27 cellular contexts compared by ENCODE assay signal in genomic region chr2:23992931-23993330, GRCh38. TPM values are rescaled to one million over a fixed set of nuclear protein-coding genes. Genes with fewer than 3 reads are reported as not detected.
"Had no signal": no experiment of that assay in that cellular context is flagged by ENCODE, and none has a peak within 500 bp of the region (broad histone marks: within the 10 kb centered on the region; RNA-seq: fewer than 3 reads in every experiment).

No MANE protein-coding gene starts in this region.

- H3K27ac Mint-ChIP-seq: memory B cell; mesothelial cell of epicardium; natural killer cell treated with Interleukin-12 subunit alpha and Interleukin-12 subunit beta and Interleukin-15 and Interleukin-18, amount 100 ng/mL, for 72 hours; stimulated activated effector memory CD8-positive, alpha-beta T cell treated with anti-CD3 and anti-CD28 coated beads, Interleukin-12 subunit alpha, Interleukin-12 subunit beta, amount 100 ng/mL, for 72 hours had no signal

- H3K4me3 Mint-ChIP-seq: memory B cell; mesothelial cell of epicardium; natural killer cell treated with Interleukin-12 subunit alpha and Interleukin-12 subunit beta and Interleukin-15 and Interleukin-18, amount 100 ng/mL, for 72 hours; stimulated activated effector memory CD8-positive, alpha-beta T cell treated with anti-CD3 and anti-CD28 coated beads, Interleukin-12 subunit alpha, Interleukin-12 subunit beta, amount 100 ng/mL, for 72 hours had no signal

- DNase-seq: cortex of kidney; dorsolateral prefrontal cortex; effector CD8-positive, alpha-beta T cell; heart left ventricle; hypothalamus; kidney; left cardiac atrium; left ventricle myocardium inferior; lower lobe of right lung; psoas muscle; stimulated activated CD4-positive, alpha-beta T cell treated with anti-CD3 and anti-CD28 coated beads, Interleukin-4, amount 100 ng/mL, for 1 hour; stimulated activated CD8-positive, alpha-beta memory T cell treated with anti-CD3 and anti-CD28 coated beads, Interleukin-4, amount 100 ng/mL, for 48 hours; stimulated activated naive CD8-positive, alpha-beta T cell treated with anti-CD3 and anti-CD28 coated beads, Interleukin-15, Interleukin-2, amounts not matched to agents 100 U/mL and 50 U/mL, for 24 hours; tibial artery; upper lobe of left lung had no signal

- H3K4me3 ChIP-seq: dorsolateral prefrontal cortex, heart left ventricle, left ventricle myocardium inferior, lower lobe of right lung, psoas muscle, right atrium auricular region, suprapubic skin, tibial artery, upper lobe of left lung, vagina had no signal

- H3K27me3 ChIP-seq: dorsolateral prefrontal cortex, heart left ventricle, right atrium auricular region, suprapubic skin, tibial artery, upper lobe of left lung, vagina had no signal

- H3K27ac ChIP-seq: heart left ventricle, left ventricle myocardium inferior, lower lobe of right lung, psoas muscle, right atrium auricular region, suprapubic skin, tibial artery, upper lobe of left lung, vagina had no signal

- ATAC-seq: esophagus mucosa; heart left ventricle; left cardiac atrium; lower lobe of right lung; natural killer cell treated with Interleukin-12 subunit alpha and Interleukin-12 subunit beta and Interleukin-15 and Interleukin-18, amount 100 ng/mL, for 72 hours; psoas muscle; stimulated activated effector memory CD8-positive, alpha-beta T cell treated with anti-CD3 and anti-CD28 coated beads, Interleukin-12 subunit alpha, Interleukin-12 subunit beta, amount 100 ng/mL, for 72 hours; stimulated activated naive CD8-positive, alpha-beta T cell treated with anti-CD3 and anti-CD28 coated beads, Interleukin-15, Interleukin-2, amounts not matched to agents 100 U/mL and 50 U/mL, for 24 hours had no signal

- H3K36me3 Mint-ChIP-seq: natural killer cell treated with Interleukin-12 subunit alpha and Interleukin-12 subunit beta and Interleukin-15 and Interleukin-18, amount 100 ng/mL, for 72 hours; stimulated activated effector memory CD8-positive, alpha-beta T cell treated with anti-CD3 and anti-CD28 coated beads, Interleukin-12 subunit alpha, Interleukin-12 subunit beta, amount 100 ng/mL, for 72 hours had no signal

- H3K27me3 Mint-ChIP-seq: memory B cell; natural killer cell treated with Interleukin-12 subunit alpha and Interleukin-12 subunit beta and Interleukin-15 and Interleukin-18, amount 100 ng/mL, for 72 hours had no signal

- H3K4me1 Mint-ChIP-seq: memory B cell; mesothelial cell of epicardium; stimulated activated effector memory CD8-positive, alpha-beta T cell treated with anti-CD3 and anti-CD28 coated beads, Interleukin-12 subunit alpha, Interleukin-12 subunit beta, amount 100 ng/mL, for 72 hours had no signal

- H3K36me3 ChIP-seq: right atrium auricular region had no signal

- H3K4me1 ChIP-seq: heart left ventricle, left ventricle myocardium inferior, lower lobe of right lung, psoas muscle, right atrium auricular region, suprapubic skin, tibial artery, upper lobe of left lung, vagina had no signal

- H3K9me3 ChIP-seq: heart left ventricle, left ventricle myocardium inferior, lower lobe of right lung, psoas muscle, right atrium auricular region, suprapubic skin, tibial artery, upper lobe of left lung, vagina had no signal

- H3K9me3 Mint-ChIP-seq: memory B cell; mesothelial cell of epicardium; natural killer cell treated with Interleukin-12 subunit alpha and Interleukin-12 subunit beta and Interleukin-15 and Interleukin-18, amount 100 ng/mL, for 72 hours; stimulated activated effector memory CD8-positive, alpha-beta T cell treated with anti-CD3 and anti-CD28 coated beads, Interleukin-12 subunit alpha, Interleukin-12 subunit beta, amount 100 ng/mL, for 72 hours had no signal

- FAIRE-seq: endometrium, frontal cortex, kidney had no signal

RNA-seq across cellular contexts. Expression of gene MFSD2B, which starts 17.0 kb away (rescaled TPM):
- total RNA-seq: esophagus mucosa, glomerular endothelial cell, myocyte, vagina had no signal
